25 cellular contexts compared by ENCODE assay signal in the genomic region with DNA sequence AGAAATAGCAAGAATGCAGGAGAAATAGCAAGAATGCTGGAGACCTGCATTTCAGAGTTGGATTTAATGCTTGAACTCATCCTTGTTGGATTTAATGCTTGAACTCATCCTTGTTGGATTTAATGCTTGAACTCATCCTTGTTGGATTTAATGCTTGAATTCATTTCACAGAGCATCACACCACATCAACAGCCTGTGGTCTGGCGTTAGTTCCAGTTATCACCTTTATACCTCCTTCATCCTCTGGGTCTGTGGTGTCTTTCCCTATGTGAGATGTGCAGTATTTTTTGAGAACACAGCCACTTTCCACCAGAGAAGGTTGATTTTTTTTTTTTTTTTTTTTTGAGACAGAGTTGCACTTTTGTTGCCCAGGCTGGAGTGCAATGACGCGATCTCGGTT.
"Had no signal": no experiment of that assay in that cellular context is flagged by ENCODE, and none has a peak within 500 bp of the region (broad histone marks: within the 10 kb centered on the region; RNA-seq: fewer than 3 reads in every experiment).

No MANE protein-coding gene starts in this region.

- H3K27ac ChIP-seq: colonic mucosa, epithelial cell of prostate, foreskin keratinocyte, heart left ventricle, hepatocyte, left lung, neutrophil, pancreas, right atrium auricular region, stomach, thyroid gland, vagina had no signal

- H3K4me3 ChIP-seq: colonic mucosa, esophagus muscularis mucosa, gastroesophageal sphincter, heart left ventricle, hepatocyte, left lung, mucosa of descending colon, pancreas, right atrium auricular region, smooth muscle cell, stomach, thyroid gland, vagina had no signal

- DNase-seq: colonic mucosa; effector CD8-positive, alpha-beta T cell; endodermal cell; foreskin keratinocyte; heart left ventricle; left lung; mesenchymal stem cell; mucosa of descending colon; naive B cell; pancreas; stimulated activated CD4-positive, alpha-beta T cell treated with anti-CD3 and anti-CD28 coated beads, Interleukin-12 subunit alpha, Interleukin-12 subunit beta, amount 100 ng/mL, for 4 hours; stimulated activated CD4-positive, alpha-beta T cell treated with anti-CD3 and anti-CD28 coated beads, Interleukin-1b, Interleukin-23, amount 100 ng/mL, for 48 hours; stimulated activated CD4-positive, alpha-beta T cell treated with anti-CD3 and anti-CD28 coated beads, Interleukin-4, amount 100 ng/mL, for 1 hour; stimulated activated CD8-positive, alpha-beta memory T cell treated with anti-CD3 and anti-CD28 coated beads, Interleukin-4, amount 100 ng/mL, for 48 hours; stimulated activated naive CD4-positive, alpha-beta T cell; stomach; thyroid gland had no signal

- H3K4me1 ChIP-seq: colonic mucosa, foreskin keratinocyte, heart left ventricle, left lung, pancreas, right atrium auricular region, stomach, thyroid gland, vagina had no signal

- H3K36me3 ChIP-seq: colonic mucosa, esophagus muscularis mucosa, gastroesophageal sphincter, heart left ventricle, left lung, neutrophil, pancreas, right atrium auricular region, stomach, thyroid gland, vagina had no signal

- H3K9me3 ChIP-seq: colonic mucosa, neutrophil, pancreas, thyroid gland, vagina had no signal

- FAIRE-seq: pancreas had no signal
